Comparison of ENCODE assay signal across 8 cellular contexts in the genomic region with DNA sequence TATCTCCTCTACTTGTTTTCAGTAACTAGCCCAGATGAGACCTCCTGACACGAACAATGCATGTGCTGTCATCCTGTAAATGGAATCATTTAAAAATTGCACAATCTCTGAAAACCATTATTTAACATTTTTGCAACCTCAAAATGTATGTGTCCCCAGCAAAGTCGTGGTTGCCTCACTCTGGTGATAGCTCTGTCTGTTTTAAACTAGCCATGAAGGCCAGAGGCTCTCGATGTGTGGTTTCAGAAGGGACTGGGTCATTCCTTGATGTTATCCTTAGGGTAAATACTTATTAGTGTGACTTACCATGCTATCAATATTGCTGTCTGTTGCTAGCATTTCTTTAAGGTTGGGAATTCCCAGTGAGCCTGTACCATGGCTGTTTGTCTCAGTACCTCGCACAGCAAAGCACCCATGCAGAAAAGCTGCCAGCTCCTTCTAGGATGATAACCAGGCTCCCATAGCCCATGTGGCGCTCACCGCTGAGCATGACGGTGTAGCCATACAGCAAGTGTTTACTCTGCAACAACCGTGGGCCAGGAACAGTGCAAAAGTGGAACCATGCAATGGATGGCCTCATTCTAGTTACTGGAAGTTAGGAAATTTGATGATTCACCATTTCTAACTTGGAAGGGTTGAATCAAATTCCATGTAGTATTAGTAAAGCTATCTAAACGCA. TPM values are rescaled to one million over a fixed set of nuclear protein-coding genes. Genes with fewer than 3 reads are reported as not detected.
DNase-seq lines count a peak whose midpoint lies in the region; ATAC-seq, FAIRE-seq and TF ChIP-seq lines count a peak whose summit lies in the region.

No MANE protein-coding gene starts in this region.

- H3K9me3 ChIP-seq in heart right ventricle = no peaks in the 10 kb centered on the region
- H3K9me3 ChIP-seq in Karpas-422 (ENCODE audit: low read length) = no peaks in the 10 kb centered on the region

- peak in 2 of 8 donors; percentile 21 to 55 for ATAC-seq in heart right ventricle
- ATAC-seq in HG03159 (IDR thresholded peaks at IDR 0.05; ENCODE audit: unreplicated experiment) = no peak
- ATAC-seq in HG03175 (IDR thresholded peaks at IDR 0.05; ENCODE audit: unreplicated experiment) = no peak

- H3K36me3 ChIP-seq in heart right ventricle (peaks cover 0 to 7% (median 0%) of the 10 kb centered on the region in 9 donors), Karpas-422 (ENCODE audit: insufficient read depth, low read length) (no peaks in the 10 kb centered on the region)

- in situ Hi-C loops in KBM-7 (cut with MboI; ENCODE audit: low pct_unique_long_range_greater_than_20kb, low sequenced_read_pairs) = no loop called here

- no peak for TF ChIP-seq CTCF in heart right ventricle (IDR thresholded peaks at IDR 0.05)

- H3K27me3 ChIP-seq in heart right ventricle = no peaks in the 10 kb centered on the region
- no peaks in the 10 kb centered on the region for H3K27me3 ChIP-seq in Karpas-422 (ENCODE audit: low read length)

- H3K4me1 ChIP-seq in heart right ventricle (peaks cover 3 to 74% (median 28%) of the 10 kb centered on the region in 9 donors), Karpas-422 (ENCODE audit: low read length) (peaks cover 19% of the 10 kb centered on the region)

- H3K4me3 ChIP-seq in heart right ventricle = no peak overlapping the region
- H3K4me3 ChIP-seq in skeletal muscle cell (ENCODE audit: low read depth, low read length) = no peak overlapping the region
- no peak overlapping the region for H3K4me3 ChIP-seq in Karpas-422 (ENCODE audit: low read length)

- peaks cover 20% of the 10 kb centered on the region for H3K79me2 ChIP-seq in Karpas-422 (ENCODE audit: low read length)

- H3K9ac ChIP-seq in Karpas-422 (ENCODE audit: low read length) = no peak overlapping the region

- H4K20me1 ChIP-seq in Karpas-422 (ENCODE audit: insufficient read depth, low read depth, low read length) = peaks cover 7% of the 10 kb centered on the region; the same call in 1 of the 2 replicates

- WGBS in adipose tissue, 3 donors = 41 to 55% (median 42%) methylated on average over 9 of the region's 9 CpGs
- WGBS in heart right ventricle, 2 donors = 63 to 66% methylated on average over 9 of the region's 9 CpGs

- FAIRE-seq in H54 (lab: Jason Lieb, UNC) = no peak

- no peak overlapping the region for H2AFZ ChIP-seq in Karpas-422 (ENCODE audit: low read length)

- H3K27ac ChIP-seq in adipose tissue (ENCODE audit: low read depth, low read length) (peak overlapping the region; percentile 35), heart right ventricle (peak overlapping the region in 7 of 10 donors; percentile 37 to 99 (median 51)), Karpas-422 (ENCODE audit: low read length) (no peak overlapping the region)

- H3K9me2 ChIP-seq in Karpas-422 (replicated peaks; ENCODE audit: insufficient read depth, low read length) = no peaks in the 10 kb centered on the region

- H3K4me2 ChIP-seq in Karpas-422 (ENCODE audit: low read depth, low read length, poor library complexity, severe bottlenecking) = no peak overlapping the region

- DNase-seq in H54 (ENCODE audit: insufficient read length, low spot score) (peak; percentile 77), heart right ventricle (peak in 1 of 2 donors; percentile 16), skeletal muscle cell (ENCODE audit: low read depth) (peak; percentile 91), KBM-7 (no peak), Karpas-422 (no peak)

- TF ChIP-seq POLR2A in H54 (IDR thresholded peaks at IDR 0.05; ENCODE audit: low read depth, low read length) = no peak

- intact Hi-C loops in heart right ventricle (cut with DNase I) = no loop called here

RNA-seq across cellular contexts. Expression of a gene that starts 2.9 kb away (rescaled TPM):
- polyA plus RNA-seq in adipose tissue = 10 to 100 TPM; 14.2 to 55.2 (median 28.3) TPM
- total RNA-seq in heart right ventricle = 10 to 100 TPM; 14.7 to 28.4 (median 17.1) TPM
- polyA plus RNA-seq in heart right ventricle = 10 to 100 TPM; 18.5 to 18.7 TPM
- 15.9 and 33.3 TPM in 2 replicates for total RNA-seq in Karpas-422 (2014; rRNA removed; shearing (Covaris generic); ENCODE audit: low replicate concordance)

RNA-seq across cellular contexts. Expression of a gene that starts 15.7 kb away (rescaled TPM):
- polyA plus RNA-seq in adipose tissue = 1,000 to 10,000 TPM in 1 of 3 donors, 100 to 1,000 TPM in 1, 10 to 100 TPM in 1; 33.1 to 1,268 (median 796) TPM
- total RNA-seq in heart right ventricle = 100 to 1,000 TPM in 2 of 10 donors, 10 to 100 TPM in 6, 1 to 10 TPM in 2; 7.7 to 189 (median 17.0) TPM
- 10 to 100 TPM; 13.5 to 30.2 TPM for polyA plus RNA-seq in heart right ventricle
- not detected in 2 replicates for total RNA-seq in Karpas-422 (2014; rRNA removed; shearing (Covaris generic); ENCODE audit: low replicate concordance)

Comparison
In these comparisons a context has a peak if more than half of its experiments do, and no peak if none do; other contexts are left out.
1. DNase-seq: peak in H54 (single experiment) and skeletal muscle cell (single experiment); none in KBM-7 (single experiment) and Karpas-422 (single experiment).